17 cellular contexts compared by ENCODE assay signal in the genomic region with DNA sequence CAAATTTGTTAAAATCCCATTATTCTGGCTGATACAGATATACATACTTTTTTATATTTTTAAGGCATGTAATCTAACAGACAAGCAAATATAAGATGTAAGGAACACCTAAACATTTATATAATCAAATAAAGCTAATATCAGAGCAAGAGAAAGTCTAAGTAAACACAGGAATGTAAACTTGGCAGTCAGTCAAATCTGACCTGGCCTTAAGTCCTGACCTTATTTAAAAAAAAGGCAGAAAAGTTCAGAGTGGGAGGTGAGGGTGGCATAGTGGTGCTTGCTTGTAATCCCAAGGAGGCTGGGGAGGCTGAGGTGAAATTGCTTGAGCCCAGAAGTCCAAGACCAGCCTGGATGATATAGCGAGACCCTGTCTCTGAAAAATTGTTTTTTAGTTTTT.
A peak's percentile ranks its signal among the peaks of the same experiment; 100 is the strongest.
DNase-seq lines count a peak whose midpoint lies in the region; ATAC-seq and TF ChIP-seq lines count a peak whose summit lies in the region.
"Had no signal": no experiment of that assay in that cellular context is flagged by ENCODE, and none has a peak within 500 bp of the region (broad histone marks: within the 10 kb centered on the region; RNA-seq: fewer than 3 reads in every experiment).

No MANE protein-coding gene starts in this region.

- no peak for TF ChIP-seq RAD21 in IMR-90 (IDR thresholded peaks at IDR 0.05; ENCODE audit: low read length)

- TF ChIP-seq CTCF in IMR-90 (conservative IDR thresholded peaks at IDR 0.05; ENCODE audit: low read depth, low read length), result no peak
- no peak for TF ChIP-seq CTCF in fibroblast of mammary gland (conservative IDR thresholded peaks at IDR 0.05; ENCODE audit: control insufficient read depth, insufficient read depth, low read depth, low read length)
- TF ChIP-seq CTCF in retinal pigment epithelial cell (conservative IDR thresholded peaks at IDR 0.05; ENCODE audit: low read depth, low read length), result no peak
- TF ChIP-seq CTCF in left lung (IDR thresholded peaks at IDR 0.05), result no peak

- H2AFZ ChIP-seq in IMR-90 (replicated peaks; ENCODE audit: low read length, poor library complexity), result no peak overlapping the region

- H3K9me1 ChIP-seq in IMR-90 (ENCODE audit: insufficient read depth, low read length), result no peaks in the 10 kb centered on the region

- intact Hi-C loops in IMR-90 (cut with micrococcal nuclease), result no loop called here
- intact Hi-C loops in left lung (cut with DNase I), result no loop called here

- H3K14ac ChIP-seq in IMR-90 (replicated peaks; ENCODE audit: low read depth, low read length), result no peak overlapping the region

- H2BK5ac ChIP-seq in IMR-90 (ENCODE audit: low read depth, low read length, poor library complexity, severe bottlenecking), result no peak overlapping the region

- no peak overlapping the region for H2BK120ac ChIP-seq in IMR-90 (ENCODE audit: low read depth, low read length)

- no peak overlapping the region for H3K4me3 ChIP-seq in IMR-90 (ENCODE audit: insufficient read depth, low read depth, low read length)
- no peak overlapping the region for H3K4me3 ChIP-seq in fibroblast of mammary gland (ENCODE audit: control insufficient read depth, low read depth, low read length)
- no peak overlapping the region for H3K4me3 ChIP-seq in retinal pigment epithelial cell (ENCODE audit: low read length)
- no peak overlapping the region for H3K4me3 ChIP-seq in left lung
- H3K4me3 ChIP-seq: BLaER1 treated with 17β-estradiol and CSF1 and Interleukin-3, amounts not matched to agents 10 nM and 100 nM; K562; MG63 had no signal

- H3K56ac ChIP-seq in IMR-90 (ENCODE audit: extremely low read depth, insufficient read depth, low read length), result no peak overlapping the region

- dilution Hi-C loops in IMR-90 (cut with HindIII; ENCODE audit: low sequenced_read_pairs, unreplicated experiment), result no loop called here

- H4K91ac ChIP-seq in IMR-90 (ENCODE audit: insufficient read depth, low read depth, low read length), result no peak overlapping the region

- no peak overlapping the region for H2AK5ac ChIP-seq in IMR-90 (ENCODE audit: low read depth, low read length)

- H3K36me3 ChIP-seq in IMR-90 (ENCODE audit: control insufficient read depth, insufficient read depth, low read length) (no peaks in the 10 kb centered on the region), left lung (no peaks in the 10 kb centered on the region)
- H3K36me3 ChIP-seq: BLaER1 treated with 17β-estradiol and CSF1 and Interleukin-3, amounts not matched to agents 10 nM and 100 nM; MG63 had no signal

- H3K27ac ChIP-seq in IMR-90 (ENCODE audit: insufficient read depth, low read length) (no peak overlapping the region), left lung (no peak overlapping the region)
- H3K27ac ChIP-seq: BLaER1 treated with 17β-estradiol and CSF1 and Interleukin-3, amounts not matched to agents 10 nM and 100 nM had no signal

- H3K4ac ChIP-seq in IMR-90 (ENCODE audit: low read depth, low read length), result no peak overlapping the region

- no peaks in the 10 kb centered on the region for H4K20me1 ChIP-seq in IMR-90 (ENCODE audit: insufficient read depth, low read length)
- H4K20me1 ChIP-seq: BLaER1 treated with 17β-estradiol and CSF1 and Interleukin-3, amounts not matched to agents 10 nM and 100 nM had no signal

- BruUV-seq in IMR-90 (replicated peaks; lab: Mats Ljungman, UMichigan), result no TSS peak

- no peaks in the 10 kb centered on the region for H3K79me1 ChIP-seq in IMR-90 (ENCODE audit: low read depth in 1 of 2, low read length in 2 of 2)

- POLR2A ChIA-PET in IMR-90 (lab: Charles Lee; ENCODE audit: unreplicated experiment), result no interaction called here

- H2BK20ac ChIP-seq in IMR-90 (ENCODE audit: low read depth, low read length), result no peak overlapping the region

- H3K4me1 ChIP-seq in IMR-90 (ENCODE audit: control insufficient read depth, insufficient read depth, low read length) (no peaks in the 10 kb centered on the region), left lung (no peaks in the 10 kb centered on the region)

- WGBS in IMR-90 (ENCODE audit: extremely low coverage in 2 of 2, insufficient read length in 1 of 2), 2 experiments, result no CpG with 5 or more reads among the region's 1 CpG

- CTCF ChIA-PET in IMR-90 (lab: Yijun Ruan, JAX), result no interaction called here

- no peak overlapping the region for H3K23ac ChIP-seq in IMR-90 (ENCODE audit: low read depth, low read length)

- in situ Hi-C loops in IMR-90 (cut with MboI; ENCODE audit: low sequenced_read_pairs), result no loop called here

- no peak overlapping the region for H3K4me2 ChIP-seq in IMR-90 (ENCODE audit: low read depth, low read length)

- DNase-seq in IMR-90, result peak; percentile 4
- DNase-seq in amniotic epithelial cell (ENCODE audit: low read depth), result peak; percentile 63
- peak; percentile 21 for DNase-seq in fibroblast of mammary gland (ENCODE audit: low read depth)
- peak; percentile 69 for DNase-seq in retinal pigment epithelial cell (ENCODE audit: low read depth)
- DNase-seq in iPS-NIHi11 (ENCODE audit: low spot score), result no peak
- DNase-seq in left lung, result no peak
- no peak for DNase-seq in left lobe of liver (ENCODE audit: low spot score)
- DNase-seq: MG63, NCI-H1105, NCI-H1694 treated with DMSO at 0.1 percent for 48 hours, NCI-H446, NCI-H748 treated with DMSO at 0.1 percent for 48 hours, SHP77 had no signal

- no peak overlapping the region for H3K18ac ChIP-seq in IMR-90 (ENCODE audit: low read depth, low read length)

- H2BK15ac ChIP-seq in IMR-90 (ENCODE audit: low read depth, low read length), result no peak overlapping the region

- H4K8ac ChIP-seq in IMR-90 (ENCODE audit: low read depth in 2 of 2, low read length in 2 of 2), result no peak overlapping the region

- ATAC-seq in IMR-90 (ENCODE audit: low read depth) (no peak), left lung (no peak), left lobe of liver (no peak)
- ATAC-seq: K562, Panc1, SK-N-SH treated with all-trans-retinoic acid at 6 μM for 48 hours had no signal

- no peak for TF ChIP-seq POLR2A in IMR-90 (IDR thresholded peaks at IDR 0.05; ENCODE audit: low read depth, low read length)

- H3K9me3 ChIP-seq in IMR-90 (ENCODE audit: control insufficient read depth, insufficient read depth, low read length), result no peaks in the 10 kb centered on the region
- H3K9me3 ChIP-seq in left lung, result no peaks in the 10 kb centered on the region
- H3K9me3 ChIP-seq: BLaER1 treated with 17β-estradiol and CSF1 and Interleukin-3, amounts not matched to agents 10 nM and 100 nM; MG63 had no signal

- no peaks in the 10 kb centered on the region; the same call in 1 of the 2 replicates for H3K27me3 ChIP-seq in IMR-90 (ENCODE audit: control insufficient read depth, insufficient read depth, low read length)
- no peaks in the 10 kb centered on the region for H3K27me3 ChIP-seq in left lung
- H3K27me3 ChIP-seq: BLaER1 treated with 17β-estradiol and CSF1 and Interleukin-3, amounts not matched to agents 10 nM and 100 nM; MG63 had no signal

- H4K5ac ChIP-seq in IMR-90 (ENCODE audit: low read depth, low read length), result no peak overlapping the region

- no peak overlapping the region for H3K9ac ChIP-seq in IMR-90 (ENCODE audit: low read depth, low read length)
- H3K9ac ChIP-seq: BLaER1 treated with 17β-estradiol and CSF1 and Interleukin-3, amounts not matched to agents 10 nM and 100 nM had no signal

- no peak overlapping the region for H2AK9ac ChIP-seq in IMR-90 (replicated peaks; ENCODE audit: low read depth, low read length, poor library complexity)

TF ChIP-seq in IMR-90, 13 proteins besides CTCF, POLR2A, EP300 and RAD21:
- TF ChIP-seq MAFK (IDR thresholded peaks at IDR 0.05; ENCODE audit: low read depth, low read length), result no peak
- no peak for TF ChIP-seq FOS (IDR thresholded peaks at IDR 0.05; ENCODE audit: low read depth, low read length)
- no peak for TF ChIP-seq NFE2L2 (IDR thresholded peaks at IDR 0.05; ENCODE audit: low read depth, low read length)
- no peak for TF ChIP-seq RCOR1 (IDR thresholded peaks at IDR 0.05; ENCODE audit: insufficient replicate concordance, low read length)
- no peak for TF ChIP-seq SMC3 (IDR thresholded peaks at IDR 0.05; ENCODE audit: low read depth, low read length)
- TF ChIP-seq RFX5 (IDR thresholded peaks at IDR 0.05; ENCODE audit: low read depth, low read length), result no peak
- no peak for TF ChIP-seq CHD1 (IDR thresholded peaks at IDR 0.05; ENCODE audit: low read depth, low read length)
- TF ChIP-seq, protein P1, sequence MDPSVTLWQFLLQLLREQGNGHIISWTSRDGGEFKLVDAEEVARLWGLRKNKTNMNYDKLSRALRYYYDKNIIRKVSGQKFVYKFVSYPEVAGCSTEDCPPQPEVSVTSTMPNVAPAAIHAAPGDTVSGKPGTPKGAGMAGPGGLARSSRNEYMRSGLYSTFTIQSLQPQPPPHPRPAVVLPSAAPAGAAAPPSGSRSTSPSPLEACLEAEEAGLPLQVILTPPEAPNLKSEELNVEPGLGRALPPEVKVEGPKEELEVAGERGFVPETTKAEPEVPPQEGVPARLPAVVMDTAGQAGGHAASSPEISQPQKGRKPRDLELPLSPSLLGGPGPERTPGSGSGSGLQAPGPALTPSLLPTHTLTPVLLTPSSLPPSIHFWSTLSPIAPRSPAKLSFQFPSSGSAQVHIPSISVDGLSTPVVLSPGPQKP (IDR thresholded peaks at IDR 0.05; ENCODE audit: borderline replicate concordance, low read depth, low read length), result no peak
- TF ChIP-seq BHLHE40 (IDR thresholded peaks at IDR 0.05; ENCODE audit: low read depth, low read length), result no peak

Comparison
In these comparisons a context has a peak if more than half of its experiments do, and no peak if none do; other contexts are left out.
1. DNase-seq: peak in IMR-90 (single experiment), amniotic epithelial cell (single experiment), fibroblast of mammary gland (single experiment) and retinal pigment epithelial cell (single experiment); none in iPS-NIHi11 (single experiment), left lung (0 of 2) and left lobe of liver (single experiment).